Comparison of ENCODE assay signal across 8 cellular contexts in the genomic region with DNA sequence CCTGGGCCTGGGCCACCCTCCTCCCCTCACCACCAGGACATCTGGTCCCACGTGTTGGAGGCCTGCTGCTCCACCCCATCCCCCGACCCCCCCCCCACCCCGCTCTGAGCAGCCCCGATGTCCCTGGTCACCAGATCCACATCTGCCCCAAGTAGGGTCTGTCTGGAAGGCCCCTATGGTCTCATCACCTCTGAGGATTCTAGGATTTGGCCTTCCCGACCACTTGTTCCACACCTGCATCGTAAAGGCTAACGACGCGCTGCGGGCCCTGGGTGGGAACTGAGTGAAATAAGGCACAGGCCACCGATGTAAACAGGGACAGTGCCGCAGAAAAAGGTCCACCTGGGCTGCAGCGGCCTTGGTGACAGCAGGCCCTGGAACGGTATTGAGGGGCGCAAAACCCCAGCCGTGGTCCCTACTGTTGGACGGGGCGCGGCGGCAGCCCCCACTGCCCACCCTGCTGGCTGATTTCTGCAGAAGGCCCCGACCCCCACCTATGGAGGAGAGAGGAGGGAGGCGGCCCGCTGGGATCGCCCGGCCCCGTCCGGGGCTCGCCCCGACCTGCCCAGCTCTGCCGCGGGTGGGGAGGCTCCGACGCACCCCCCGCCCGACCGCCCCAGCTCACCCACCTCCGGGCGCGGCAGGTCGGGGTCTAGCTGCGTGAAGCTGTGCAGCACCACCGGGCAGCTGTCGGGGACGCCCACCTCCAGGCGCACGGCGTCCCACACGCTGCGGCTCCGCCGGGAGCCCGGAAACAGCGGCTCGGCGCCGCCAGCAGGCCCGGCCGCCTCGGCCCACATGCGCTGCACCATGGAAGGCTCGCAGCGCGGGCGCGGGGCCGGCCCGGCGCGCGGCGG. TPM values are rescaled to one million over a fixed set of nuclear protein-coding genes. Genes with fewer than 3 reads are reported as not detected.
DNase-seq lines count a peak whose midpoint lies in the region; ATAC-seq and TF ChIP-seq lines count a peak whose summit lies in the region.

No MANE protein-coding gene starts in this region.

- WGBS in neuronal stem cell (ENCODE audit: extremely low coverage in 2 of 2, insufficient read length in 2 of 2, insufficient replicate concordance in 1 of 2), 2 donors, result no CpG with 5 or more reads among the region's 71 CpGs

- intact Hi-C loops in CD4-positive, alpha-beta memory T cell (cut with micrococcal nuclease), result loop anchor here (1.0 kb wide), 3 partner anchors 11 to 29 kb away; no protein-coding TSS in a partner anchor

- POLR2A ChIA-PET in CD4-positive, alpha-beta memory T cell (lab: Charles Lee; ENCODE audit: partially characterized antibody), result interaction anchor here (1.1 to 25.7 kb wide), 5 partner anchors 11 to 90 kb away, joined by 6 to 345 read pairs (median 17); partner anchors contain the start of gene GTF3C5

- H3K27me3 ChIP-seq in CD4-positive, alpha-beta memory T cell (ENCODE audit: insufficient read depth, low read length), result no peaks in the 10 kb centered on the region
- peaks cover 0 to 2% (median 0%) of the 10 kb centered on the region in 3 experiments for H3K27me3 ChIP-seq in neuronal stem cell (ENCODE audit: control insufficient read depth in 3 of 3, insufficient read depth in 3 of 3, low read depth in 1 of 3, low read length in 3 of 3)

- H3K4ac ChIP-seq in neuronal stem cell (ENCODE audit: low read length), result peak overlapping the region; percentile 66

- peak overlapping the region; percentile 64 to 94 (median 86) for H3K27ac Mint-ChIP-seq in CD4-positive, alpha-beta memory T cell

- H2BK12ac ChIP-seq in neuronal stem cell (ENCODE audit: low read length), result no peak overlapping the region

- no peak overlapping the region for H2BK120ac ChIP-seq in neuronal stem cell (ENCODE audit: low read depth, low read length)

- peak overlapping the region; percentile 6 for H4K8ac ChIP-seq in neuronal stem cell (ENCODE audit: low read depth, low read length)

- H3K4me1 ChIP-seq in CD4-positive, alpha-beta memory T cell (ENCODE audit: insufficient read depth, low read length), result peaks cover 93% of the 10 kb centered on the region
- H3K4me1 ChIP-seq in neuronal stem cell (ENCODE audit: control insufficient read depth in 2 of 2, insufficient read depth in 1 of 2, low read depth in 1 of 2, low read length in 2 of 2), result peaks cover 36 to 54% of the 10 kb centered on the region in 2 donors

- H3K4me3 ChIP-seq in CD4-positive, alpha-beta memory T cell (ENCODE audit: low read length in 2 of 2), result peak overlapping the region in 1 of 2 donors; percentile 55
- H3K4me3 ChIP-seq in epithelial cell of proximal tubule (ENCODE audit: low read depth, low read length) (peak overlapping the region; percentile 68), neuronal stem cell (ENCODE audit: low read length in 2 of 2) (peak overlapping the region; percentile 67 to 90)

- H3K9ac ChIP-seq in neuronal stem cell (ENCODE audit: low read depth, low read length, poor library complexity), result peak overlapping the region; percentile 83

- peak overlapping the region; percentile 92 for H3K14ac ChIP-seq in neuronal stem cell (ENCODE audit: low read length)

- peak; percentile 10 for ATAC-seq in GM21786 (IDR thresholded peaks at IDR 0.05; ENCODE audit: unreplicated experiment)
- no peak for ATAC-seq in HG03196 (IDR thresholded peaks at IDR 0.05; ENCODE audit: unreplicated experiment)
- ATAC-seq in GM21367 (IDR thresholded peaks at IDR 0.05; ENCODE audit: unreplicated experiment), result no peak

- H3K79me1 ChIP-seq in neuronal stem cell (ENCODE audit: low read depth, low read length), result peaks cover 30% of the 10 kb centered on the region

- peak overlapping the region; percentile 56 for H2BK15ac ChIP-seq in neuronal stem cell (ENCODE audit: low read length)

- peak overlapping the region; percentile 96 for H3K4me2 ChIP-seq in neuronal stem cell (ENCODE audit: insufficient read depth, low read length, poor library complexity, severe bottlenecking)

- H2AK5ac ChIP-seq in neuronal stem cell (ENCODE audit: low read depth, low read length), result peak overlapping the region; percentile 68

- no peaks in the 10 kb centered on the region for H3K27me3 Mint-ChIP-seq in CD4-positive, alpha-beta memory T cell

- CTCF ChIA-PET in CD4-positive, alpha-beta memory T cell (lab: Charles Lee; ENCODE audit: partially characterized antibody), result interaction anchor here (30.1 kb wide), 1 partner anchor 31 kb away, joined by 596 read pairs; no protein-coding TSS in a partner anchor

- peak overlapping the region; percentile 70 for H3K27ac ChIP-seq in CD4-positive, alpha-beta memory T cell (ENCODE audit: low read depth, low read length)
- peak overlapping the region; percentile 21 for H3K27ac ChIP-seq in neuronal stem cell (replicated peaks; ENCODE audit: low read length)

- no peak overlapping the region for H4K91ac ChIP-seq in neuronal stem cell (ENCODE audit: low read depth, low read length, poor library complexity)

- no peaks in the 10 kb centered on the region for H3K9me3 Mint-ChIP-seq in CD4-positive, alpha-beta memory T cell

- peaks cover 0 to 17% of the 10 kb centered on the region in 2 donors for H3K36me3 Mint-ChIP-seq in CD4-positive, alpha-beta memory T cell

- peaks cover 4% of the 10 kb centered on the region for H3K36me3 ChIP-seq in CD4-positive, alpha-beta memory T cell (ENCODE audit: insufficient read depth, low read length)
- H3K36me3 ChIP-seq in neuronal stem cell (replicated peaks in 1 of 2; ENCODE audit: control insufficient read depth in 2 of 2, insufficient read depth in 2 of 2, low read length in 2 of 2), result peaks cover 0 to 3% of the 10 kb centered on the region in 2 donors

- peaks cover 35 to 86% (median 59%) of the 10 kb centered on the region in 4 donors for H3K4me1 Mint-ChIP-seq in CD4-positive, alpha-beta memory T cell

- H3K9me3 ChIP-seq in CD4-positive, alpha-beta memory T cell (ENCODE audit: control insufficient read depth in 1 of 2, low read length in 2 of 2), result no peaks in the 10 kb centered on the region
- no peaks in the 10 kb centered on the region for H3K9me3 ChIP-seq in neuronal stem cell (replicated peaks in 1 of 2; ENCODE audit: control insufficient read depth in 2 of 2, insufficient read depth in 1 of 2, low read depth in 1 of 2, low read length in 2 of 2)

- peak in 1 of 5 donors; percentile 36 for DNase-seq in CD4-positive, alpha-beta memory T cell
- DNase-seq in RKO (ENCODE audit: low spot score), result peak; percentile 45
- DNase-seq in epithelial cell of proximal tubule (ENCODE audit: low read depth), result no peak
- no peak for DNase-seq in neuronal stem cell (ENCODE audit: low spot score)
- no peak for DNase-seq in glomerular visceral epithelial cell (ENCODE audit: extremely low spot score)

- TF ChIP-seq CTCF in epithelial cell of proximal tubule (conservative IDR thresholded peaks at IDR 0.05; ENCODE audit: low read depth, low read length), result no peak

- H2BK5ac ChIP-seq in neuronal stem cell (ENCODE audit: low read length), result peak overlapping the region; percentile 21

- H3K23ac ChIP-seq in neuronal stem cell (ENCODE audit: low read depth, low read length, poor library complexity), result peak overlapping the region; percentile 80

- H3K18ac ChIP-seq in neuronal stem cell (ENCODE audit: low read length), result peak overlapping the region; percentile 95

- H3K4me3 Mint-ChIP-seq in CD4-positive, alpha-beta memory T cell, result peak overlapping the region; percentile 69 to 84 (median 79)

- H2AFZ ChIP-seq in neuronal stem cell (ENCODE audit: low read length), result peak overlapping the region; percentile 72

RNA-seq across cellular contexts. Expression of gene RALGDS, which starts 0.5 kb away (rescaled TPM):
- 100 to 1,000 TPM; 123 to 131 TPM for total RNA-seq in CD4-positive, alpha-beta memory T cell
- polyA plus RNA-seq in CD4-positive, alpha-beta memory T cell, result 10 to 100 TPM; 27.9 to 67.8 TPM
- 18.2 and 39.0 TPM in 2 replicates for total RNA-seq in epithelial cell of proximal tubule
- 48.3 TPM for polyA plus RNA-seq in neuronal stem cell (2013, experiment 1 of 2)
- 47.0 TPM for polyA plus RNA-seq in neuronal stem cell (2013, experiment 2 of 2)

RNA-seq across cellular contexts. Expression of gene GBGT1, which starts 43.1 kb away (rescaled TPM):
- total RNA-seq in CD4-positive, alpha-beta memory T cell, result 1 to 10 TPM; 3.6 to 6.3 TPM
- polyA plus RNA-seq in CD4-positive, alpha-beta memory T cell, result under 1 TPM; 0.16 to 0.50 TPM
- 9.8 and 10.0 TPM in 2 replicates for total RNA-seq in epithelial cell of proximal tubule
- polyA plus RNA-seq in neuronal stem cell (2013, experiment 1 of 2), result 2.2 TPM
- polyA plus RNA-seq in neuronal stem cell (2013, experiment 2 of 2), result 1.8 TPM

RNA-seq across cellular contexts. Expression of gene CEL, which starts 58.8 kb away (rescaled TPM):
- 1 to 10 TPM; 1.2 to 1.6 TPM for total RNA-seq in CD4-positive, alpha-beta memory T cell
- polyA plus RNA-seq in CD4-positive, alpha-beta memory T cell, result under 1 TPM in 1 of 2 donors, not detected in 1; 0.15 TPM
- 0.36 and 0.58 TPM in 2 replicates for total RNA-seq in epithelial cell of proximal tubule
- polyA plus RNA-seq in neuronal stem cell (2013, experiment 1 of 2), result 3.7 TPM
- 4.0 TPM for polyA plus RNA-seq in neuronal stem cell (2013, experiment 2 of 2)
